In the genomic region with DNA sequence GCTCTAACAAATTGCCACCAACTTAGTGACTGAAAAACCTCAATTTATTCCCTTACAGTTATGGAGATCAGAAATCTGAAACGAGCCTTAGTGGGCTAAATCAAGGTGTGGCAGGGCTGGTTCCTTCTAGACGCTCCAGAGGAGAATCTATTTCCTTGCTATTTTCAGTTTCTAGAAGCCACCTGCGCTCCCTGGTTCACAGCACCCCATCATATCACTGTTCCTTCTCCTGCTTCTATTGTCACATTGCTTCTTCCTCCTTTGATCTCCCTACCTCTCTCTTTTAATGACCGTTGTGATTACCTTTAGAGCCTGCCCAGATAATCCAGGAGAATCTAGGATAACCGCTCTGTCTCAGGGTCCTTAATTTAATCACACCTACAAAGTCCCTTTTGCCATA, we compare ENCODE assay signal across 22 cellular contexts.
A peak's percentile ranks its signal among the peaks of the same experiment; 100 is the strongest.
DNase-seq lines count a peak whose midpoint lies in the region; ATAC-seq and TF ChIP-seq lines count a peak whose summit lies in the region.
"Had no signal": no experiment of that assay in that cellular context is flagged by ENCODE, and none has a peak within 500 bp of the region (broad histone marks: within the 10 kb centered on the region; RNA-seq: fewer than 3 reads in every experiment).

No MANE protein-coding gene starts in this region.

- peak overlapping the region; percentile 49; the same call in 1 of the 2 replicates for H2AFZ ChIP-seq in OCI-LY7 (ENCODE audit: low read length)

- no TSS peak for BruUV-seq in OCI-LY7 (replicated peaks; lab: Mats Ljungman, UMichigan)

- no peaks in the 10 kb centered on the region for H3K9me3 ChIP-seq in OCI-LY7 (ENCODE audit: low read length)
- H3K9me3 ChIP-seq: BE2C, BLaER1 had no signal

- CTCF ChIA-PET in OCI-LY7 (lab: Charles Lee; ENCODE audit: unreplicated experiment): no interaction called here

- H3K4me2 ChIP-seq in OCI-LY7 (ENCODE audit: low read length): peak overlapping the region; percentile 21
- H3K4me2 ChIP-seq: BLaER1 had no signal

- intact Hi-C loops in OCI-LY7 (cut with micrococcal nuclease; ENCODE audit: unreplicated experiment) (no loop called here), left colon (cut with DNase I, micrococcal nuclease) (no loop called here)

- no peaks in the 10 kb centered on the region for H4K20me1 ChIP-seq in OCI-LY7 (ENCODE audit: insufficient read depth, low read length)
- H4K20me1 ChIP-seq: BLaER1 had no signal

- H3K36me3 ChIP-seq in OCI-LY7 (ENCODE audit: insufficient read depth, low read length): no peaks in the 10 kb centered on the region
- H3K36me3 ChIP-seq: BE2C, BLaER1 had no signal

- H3K4me1 ChIP-seq in OCI-LY7 (ENCODE audit: insufficient read depth, low read length, poor library complexity, severe bottlenecking): peaks cover 11% of the 10 kb centered on the region
- H3K4me1 ChIP-seq: BE2C, BLaER1 had no signal

- no peak overlapping the region for H3K27ac ChIP-seq in OCI-LY7 (ENCODE audit: low read depth, low read length, poor library complexity, severe bottlenecking)
- H3K27ac ChIP-seq: BLaER1 had no signal

- no peaks in the 10 kb centered on the region for H3K9me2 ChIP-seq in OCI-LY7 (ENCODE audit: insufficient read depth, low read length)

- ATAC-seq in left colon: peak; percentile 70
- ATAC-seq in HG02840 (IDR thresholded peaks at IDR 0.05; ENCODE audit: low FRiP score, unreplicated experiment): no peak
- ATAC-seq in GM21526 (IDR thresholded peaks at IDR 0.05; ENCODE audit: low FRiP score, unreplicated experiment): no peak
- ATAC-seq: GM12878 had no signal

- POLR2A ChIA-PET in OCI-LY7 (lab: Charles Lee): no interaction called here

- H3K4me3 ChIP-seq in OCI-LY7 (ENCODE audit: low read depth, low read length, poor library complexity, severe bottlenecking): no peak overlapping the region
- H3K4me3 ChIP-seq: BLaER1, GM12878 had no signal

- DNase-seq in OCI-LY7 (ENCODE audit: low spot score) (peak; percentile 41), left colon (no peak), occipital lobe (lab: John Stamatoyannopoulos, UW) (no peak)
- DNase-seq: 8988T; ACHN; BE2C; C1 segment of cervical spinal cord; CD4-positive, alpha-beta memory T cell; CD4-positive, CD25-positive, alpha-beta regulatory T cell; CD8-positive, alpha-beta memory T cell; COR-L47; DMS 273 treated with DMSO at 0.1 percent for 48 hours; DMS153; DMS53; DMS79; DND-41; EL; GDM1 had no signal

- no peaks in the 10 kb centered on the region for H3K79me2 ChIP-seq in OCI-LY7 (ENCODE audit: insufficient read depth, low read depth, low read length)

- no peak for TF ChIP-seq CTCF in OCI-LY7 (conservative IDR thresholded peaks at IDR 0.05; ENCODE audit: low read length)
